ENCODE assay signal across 8 cellular contexts in the genomic region with DNA sequence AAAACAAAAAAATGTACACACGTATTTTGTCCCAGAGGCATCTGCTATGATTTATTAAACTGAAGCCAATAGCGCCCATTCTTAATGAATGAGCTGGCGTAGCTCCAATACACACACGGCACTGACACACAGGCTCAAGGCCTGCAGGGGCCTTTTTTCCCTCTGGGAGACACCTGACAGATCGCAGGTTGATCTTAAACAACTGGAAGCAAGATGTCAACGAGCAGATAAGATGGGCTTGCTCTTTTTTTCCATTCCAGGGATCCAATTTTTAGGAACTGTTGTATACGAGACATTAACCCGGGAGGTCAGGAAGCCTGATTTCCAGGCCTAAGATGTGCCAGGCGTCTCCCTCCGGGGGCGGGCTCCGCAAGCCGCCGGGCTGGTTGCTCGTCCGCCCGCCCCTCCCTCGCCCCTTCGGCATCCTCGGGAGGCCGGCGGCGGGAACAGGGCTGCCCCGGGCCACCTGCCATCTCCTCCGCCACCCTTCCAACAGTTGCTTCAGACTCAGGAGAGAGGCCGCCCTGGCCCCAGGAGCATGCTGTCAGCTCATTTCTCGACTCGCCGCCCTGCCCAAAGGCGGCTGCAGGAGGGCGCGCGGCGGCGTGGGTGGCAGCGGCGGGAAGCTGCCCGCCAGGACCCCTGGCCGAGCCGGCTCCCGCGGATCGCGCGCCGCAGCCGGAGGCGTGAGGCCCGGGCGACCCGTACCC. TPM values are rescaled to one million over a fixed set of nuclear protein-coding genes. Genes with fewer than 3 reads are reported as not detected.
DNase-seq lines count a peak whose midpoint lies in the region; ATAC-seq and TF ChIP-seq lines count a peak whose summit lies in the region.

No MANE protein-coding gene starts in this region.

- peaks cover 16 to 19% of the 10 kb centered on the region in 2 donors for H3K36me3 Mint-ChIP-seq in CD14-positive monocyte

- H3K4me1 Mint-ChIP-seq in CD14-positive monocyte: peaks cover 29% of the 10 kb centered on the region

- intact Hi-C loops in CD14-positive monocyte (cut with micrococcal nuclease): loop anchor here (5.0 to 10.0 kb wide), 4 partner anchors 61 to 359 kb away; partner anchors contain the start of genes C1orf198 (in 1 of the 2), EXOC8 (in 1 of the 2), FAM89A (in 1 of the 2) and SPRTN (in 1 of the 2)
- intact Hi-C loops in head of caudate nucleus (cut with DNase I): no loop called here

- H3K27me3 Mint-ChIP-seq in CD14-positive monocyte (ENCODE audit: low read depth in 3 of 3): peaks cover 0 to 2% (median 0%) of the 10 kb centered on the region in 3 donors

- no peaks in the 10 kb centered on the region for H3K9me3 Mint-ChIP-seq in CD14-positive monocyte

- no peak for TF ChIP-seq CTCF in CD14-positive monocyte (IDR thresholded peaks at IDR 0.05)

- H3K4me3 Mint-ChIP-seq in CD14-positive monocyte: peak overlapping the region; percentile 86 to 95

- ATAC-seq in GM19438 (IDR thresholded peaks at IDR 0.05; ENCODE audit: low read depth, unreplicated experiment) (peak; percentile 12), HG03520 (IDR thresholded peaks at IDR 0.05; ENCODE audit: unreplicated experiment) (peak; percentile 3)

- H3K27ac Mint-ChIP-seq in CD14-positive monocyte: peak overlapping the region; percentile 86 to 96 (median 95)

- DNase-seq in CD14-positive monocyte (ENCODE audit: low spot score) (no peak), OCI-M1 (lab: John Stamatoyannopoulos, UW) (peak; percentile 64), head of caudate nucleus (peak in 36 of 42 donors; percentile 10 to 65 (median 36)), pons (ENCODE audit: low spot score) (peak; percentile 49), DMS114 treated with DMSO at 0.1 percent for 48 hours (lab: John Stamatoyannopoulos, UW; ENCODE audit: unreplicated experiment) (no peak)
- DNase-seq in activated effector memory CD4-positive, alpha-beta T cell treated with Interleukin-2 at 50 U/mL for 16 hours: peak; percentile 12

RNA-seq across cellular contexts. Expression of gene TTC13, which starts 0.7 kb away (rescaled TPM):
- polyA plus RNA-seq in CD14-positive monocyte: 10 to 100 TPM in 1 of 2 donors, 1 to 10 TPM in 1; 9.2 to 10.8 TPM

RNA-seq across cellular contexts. Expression of gene ARV1, which starts 1.0 kb away (rescaled TPM):
- polyA plus RNA-seq in CD14-positive monocyte: 10 to 100 TPM; 15.0 to 19.2 TPM

Comparison
In these comparisons a context has a peak if more than half of its experiments do, and no peak if none do; other contexts are left out.
1. DNase-seq: peak in OCI-M1 (single experiment), activated effector memory CD4-positive, alpha-beta T cell treated with Interleukin-2 at 50 U/mL for 16 hours (single experiment), head of caudate nucleus (36 of 42) and pons (single experiment); none in CD14-positive monocyte (single experiment) and DMS114 treated with DMSO at 0.1 percent for 48 hours (single experiment).